Comparison of ENCODE assay signal across 1 cellular context in the genomic region with DNA sequence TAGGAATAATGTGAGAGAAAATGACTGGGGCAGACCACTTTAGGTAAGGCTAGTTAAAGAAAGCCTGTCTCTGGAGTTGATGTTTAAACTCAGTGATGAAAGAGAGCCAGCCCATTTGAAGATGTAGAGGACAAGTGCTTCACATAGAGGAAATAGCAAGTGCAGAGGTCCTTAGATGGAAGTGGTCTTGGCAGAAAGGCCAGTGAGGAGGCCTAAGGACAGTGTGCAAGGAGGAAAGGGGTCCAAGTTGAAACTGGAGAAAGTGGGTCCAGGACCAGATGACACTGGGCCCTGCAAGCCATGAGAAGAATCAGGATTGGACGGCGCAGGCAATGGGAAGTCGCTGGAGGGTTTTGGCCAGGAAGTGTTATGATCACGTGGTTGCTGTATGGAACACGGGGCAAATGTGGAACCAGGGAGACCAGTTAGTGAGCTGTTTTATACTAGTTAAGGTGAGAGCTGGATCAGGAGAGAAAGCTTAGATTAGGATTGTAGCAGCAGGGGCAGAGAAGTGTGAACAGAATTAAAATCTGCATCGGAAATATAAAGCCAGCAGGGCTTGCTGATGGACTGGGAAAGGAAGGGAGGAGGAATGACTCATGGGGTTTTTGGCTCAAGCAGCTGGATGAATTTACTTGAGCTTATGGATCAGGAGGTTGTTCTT.
TF ChIP-seq lines count a peak whose summit lies in the region.

No MANE protein-coding gene starts in this region.

TF ChIP-seq in HEK293, 187 proteins besides CTCF, POLR2A, EP300 and RAD21 (continued from another document and continues in another):
- TF ChIP-seq, protein P1, sequence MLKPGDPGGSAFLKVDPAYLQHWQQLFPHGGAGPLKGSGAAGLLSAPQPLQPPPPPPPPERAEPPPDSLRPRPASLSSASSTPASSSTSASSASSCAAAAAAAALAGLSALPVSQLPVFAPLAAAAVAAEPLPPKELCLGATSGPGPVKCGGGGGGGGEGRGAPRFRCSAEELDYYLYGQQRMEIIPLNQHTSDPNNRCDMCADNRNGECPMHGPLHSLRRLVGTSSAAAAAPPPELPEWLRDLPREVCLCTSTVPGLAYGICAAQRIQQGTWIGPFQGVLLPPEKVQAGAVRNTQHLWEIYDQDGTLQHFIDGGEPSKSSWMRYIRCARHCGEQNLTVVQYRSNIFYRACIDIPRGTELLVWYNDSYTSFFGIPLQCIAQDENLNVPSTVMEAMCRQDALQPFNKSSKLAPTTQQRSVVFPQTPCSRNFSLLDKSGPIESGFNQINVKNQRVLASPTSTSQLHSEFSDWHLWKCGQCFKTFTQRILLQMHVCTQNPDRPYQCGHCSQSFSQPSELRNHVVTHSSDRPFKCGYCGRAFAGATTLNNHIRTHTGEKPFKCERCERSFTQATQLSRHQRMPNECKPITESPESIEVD (tag by site-specific recombination; IDR thresholded peaks at IDR 0.05): no peak
- TF ChIP-seq, protein P2, sequence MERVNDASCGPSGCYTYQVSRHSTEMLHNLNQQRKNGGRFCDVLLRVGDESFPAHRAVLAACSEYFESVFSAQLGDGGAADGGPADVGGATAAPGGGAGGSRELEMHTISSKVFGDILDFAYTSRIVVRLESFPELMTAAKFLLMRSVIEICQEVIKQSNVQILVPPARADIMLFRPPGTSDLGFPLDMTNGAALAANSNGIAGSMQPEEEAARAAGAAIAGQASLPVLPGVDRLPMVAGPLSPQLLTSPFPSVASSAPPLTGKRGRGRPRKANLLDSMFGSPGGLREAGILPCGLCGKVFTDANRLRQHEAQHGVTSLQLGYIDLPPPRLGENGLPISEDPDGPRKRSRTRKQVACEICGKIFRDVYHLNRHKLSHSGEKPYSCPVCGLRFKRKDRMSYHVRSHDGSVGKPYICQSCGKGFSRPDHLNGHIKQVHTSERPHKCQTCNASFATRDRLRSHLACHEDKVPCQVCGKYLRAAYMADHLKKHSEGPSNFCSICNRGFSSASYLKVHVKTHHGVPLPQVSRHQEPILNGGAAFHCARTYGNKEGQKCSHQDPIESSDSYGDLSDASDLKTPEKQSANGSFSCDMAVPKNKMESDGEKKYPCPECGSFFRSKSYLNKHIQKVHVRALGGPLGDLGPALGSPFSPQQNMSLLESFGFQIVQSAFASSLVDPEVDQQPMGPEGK (tag by site-specific recombination; IDR thresholded peaks at IDR 0.05): 0 out of 2 replicates have a peak, but pooled peaks have one; percentile 15
- TF ChIP-seq ZNF19 (tag by site-specific recombination; IDR thresholded peaks at IDR 0.05; ENCODE audit: low read depth): no peak
- no peak for TF ChIP-seq ZNF571 (tag by site-specific recombination; IDR thresholded peaks at IDR 0.05)
- TF ChIP-seq ZNF335 (tag by site-specific recombination; conservative IDR thresholded peaks at IDR 0.05): peak; percentile 81
- no peak for TF ChIP-seq ZNF664 (tag by site-specific recombination; IDR thresholded peaks at IDR 0.05)
- TF ChIP-seq, protein P3, sequence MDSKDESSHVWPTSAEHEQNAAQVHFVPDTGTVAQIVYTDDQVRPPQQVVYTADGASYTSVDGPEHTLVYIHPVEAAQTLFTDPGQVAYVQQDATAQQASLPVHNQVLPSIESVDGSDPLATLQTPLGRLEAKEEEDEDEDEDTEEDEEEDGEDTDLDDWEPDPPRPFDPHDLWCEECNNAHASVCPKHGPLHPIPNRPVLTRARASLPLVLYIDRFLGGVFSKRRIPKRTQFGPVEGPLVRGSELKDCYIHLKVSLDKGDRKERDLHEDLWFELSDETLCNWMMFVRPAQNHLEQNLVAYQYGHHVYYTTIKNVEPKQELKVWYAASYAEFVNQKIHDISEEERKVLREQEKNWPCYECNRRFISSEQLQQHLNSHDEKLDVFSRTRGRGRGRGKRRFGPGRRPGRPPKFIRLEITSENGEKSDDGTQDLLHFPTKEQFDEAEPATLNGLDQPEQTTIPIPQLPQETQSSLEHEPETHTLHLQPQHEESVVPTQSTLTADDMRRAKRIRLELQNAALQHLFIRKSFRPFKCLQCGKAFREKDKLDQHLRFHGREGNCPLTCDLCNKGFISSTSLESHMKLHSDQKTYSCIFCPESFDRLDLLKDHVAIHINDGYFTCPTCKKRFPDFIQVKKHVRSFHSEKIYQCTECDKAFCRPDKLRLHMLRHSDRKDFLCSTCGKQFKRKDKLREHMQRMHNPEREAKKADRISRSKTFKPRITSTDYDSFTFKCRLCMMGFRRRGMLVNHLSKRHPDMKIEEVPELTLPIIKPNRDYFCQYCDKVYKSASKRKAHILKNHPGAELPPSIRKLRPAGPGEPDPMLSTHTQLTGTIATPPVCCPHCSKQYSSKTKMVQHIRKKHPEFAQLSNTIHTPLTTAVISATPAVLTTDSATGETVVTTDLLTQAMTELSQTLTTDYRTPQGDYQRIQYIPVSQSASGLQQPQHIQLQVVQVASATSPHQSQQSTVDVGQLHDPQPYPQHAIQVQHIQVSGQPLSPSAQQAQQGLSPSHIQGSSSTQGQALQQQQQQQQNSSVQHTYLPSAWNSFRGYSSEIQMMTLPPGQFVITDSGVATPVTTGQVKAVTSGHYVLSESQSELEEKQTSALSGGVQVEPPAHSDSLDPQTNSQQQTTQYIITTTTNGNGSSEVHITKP (tag by site-specific recombination; IDR thresholded peaks at IDR 0.05): peak; percentile 82
- no peak for TF ChIP-seq ZNF677 (tag by site-specific recombination; IDR thresholded peaks at IDR 0.05)
- TF ChIP-seq ZSCAN23 (tag by site-specific recombination; IDR thresholded peaks at IDR 0.05): no peak
- 0 out of 2 replicates have a peak, but pooled peaks have one; percentile 28 for TF ChIP-seq SP7 (tag by site-specific recombination; IDR thresholded peaks at IDR 0.05)
- TF ChIP-seq KLF7 (tag by site-specific recombination; IDR thresholded peaks at IDR 0.05; ENCODE audit: borderline replicate concordance): no peak
- TF ChIP-seq ZEB2 (tag by site-specific recombination; IDR thresholded peaks at IDR 0.05): peak; percentile 31; the same call in 1 of the 2 replicates
- TF ChIP-seq, protein P4, sequence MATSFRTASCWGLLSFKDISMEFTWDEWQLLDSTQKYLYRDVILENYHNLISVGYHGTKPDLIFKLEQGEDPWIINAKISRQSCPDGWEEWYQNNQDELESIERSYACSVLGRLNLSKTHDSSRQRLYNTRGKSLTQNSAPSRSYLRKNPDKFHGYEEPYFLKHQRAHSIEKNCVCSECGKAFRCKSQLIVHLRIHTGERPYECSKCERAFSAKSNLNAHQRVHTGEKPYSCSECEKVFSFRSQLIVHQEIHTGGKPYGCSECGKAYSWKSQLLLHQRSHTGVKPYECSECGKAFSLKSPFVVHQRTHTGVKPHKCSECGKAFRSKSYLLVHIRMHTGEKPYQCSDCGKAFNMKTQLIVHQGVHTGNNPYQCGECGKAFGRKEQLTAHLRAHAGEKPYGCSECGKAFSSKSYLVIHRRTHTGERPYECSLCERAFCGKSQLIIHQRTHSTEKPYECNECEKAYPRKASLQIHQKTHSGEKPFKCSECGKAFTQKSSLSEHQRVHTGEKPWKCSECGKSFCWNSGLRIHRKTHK (tag by site-specific recombination; IDR thresholded peaks at IDR 0.05): no peak
- TF ChIP-seq OSR2 (tag by site-specific recombination; IDR thresholded peaks at IDR 0.05): no peak
- no peak for TF ChIP-seq SETDB1 (IDR thresholded peaks at IDR 0.05; ENCODE audit: insufficient read length, low read length)
- TF ChIP-seq, protein P5, sequence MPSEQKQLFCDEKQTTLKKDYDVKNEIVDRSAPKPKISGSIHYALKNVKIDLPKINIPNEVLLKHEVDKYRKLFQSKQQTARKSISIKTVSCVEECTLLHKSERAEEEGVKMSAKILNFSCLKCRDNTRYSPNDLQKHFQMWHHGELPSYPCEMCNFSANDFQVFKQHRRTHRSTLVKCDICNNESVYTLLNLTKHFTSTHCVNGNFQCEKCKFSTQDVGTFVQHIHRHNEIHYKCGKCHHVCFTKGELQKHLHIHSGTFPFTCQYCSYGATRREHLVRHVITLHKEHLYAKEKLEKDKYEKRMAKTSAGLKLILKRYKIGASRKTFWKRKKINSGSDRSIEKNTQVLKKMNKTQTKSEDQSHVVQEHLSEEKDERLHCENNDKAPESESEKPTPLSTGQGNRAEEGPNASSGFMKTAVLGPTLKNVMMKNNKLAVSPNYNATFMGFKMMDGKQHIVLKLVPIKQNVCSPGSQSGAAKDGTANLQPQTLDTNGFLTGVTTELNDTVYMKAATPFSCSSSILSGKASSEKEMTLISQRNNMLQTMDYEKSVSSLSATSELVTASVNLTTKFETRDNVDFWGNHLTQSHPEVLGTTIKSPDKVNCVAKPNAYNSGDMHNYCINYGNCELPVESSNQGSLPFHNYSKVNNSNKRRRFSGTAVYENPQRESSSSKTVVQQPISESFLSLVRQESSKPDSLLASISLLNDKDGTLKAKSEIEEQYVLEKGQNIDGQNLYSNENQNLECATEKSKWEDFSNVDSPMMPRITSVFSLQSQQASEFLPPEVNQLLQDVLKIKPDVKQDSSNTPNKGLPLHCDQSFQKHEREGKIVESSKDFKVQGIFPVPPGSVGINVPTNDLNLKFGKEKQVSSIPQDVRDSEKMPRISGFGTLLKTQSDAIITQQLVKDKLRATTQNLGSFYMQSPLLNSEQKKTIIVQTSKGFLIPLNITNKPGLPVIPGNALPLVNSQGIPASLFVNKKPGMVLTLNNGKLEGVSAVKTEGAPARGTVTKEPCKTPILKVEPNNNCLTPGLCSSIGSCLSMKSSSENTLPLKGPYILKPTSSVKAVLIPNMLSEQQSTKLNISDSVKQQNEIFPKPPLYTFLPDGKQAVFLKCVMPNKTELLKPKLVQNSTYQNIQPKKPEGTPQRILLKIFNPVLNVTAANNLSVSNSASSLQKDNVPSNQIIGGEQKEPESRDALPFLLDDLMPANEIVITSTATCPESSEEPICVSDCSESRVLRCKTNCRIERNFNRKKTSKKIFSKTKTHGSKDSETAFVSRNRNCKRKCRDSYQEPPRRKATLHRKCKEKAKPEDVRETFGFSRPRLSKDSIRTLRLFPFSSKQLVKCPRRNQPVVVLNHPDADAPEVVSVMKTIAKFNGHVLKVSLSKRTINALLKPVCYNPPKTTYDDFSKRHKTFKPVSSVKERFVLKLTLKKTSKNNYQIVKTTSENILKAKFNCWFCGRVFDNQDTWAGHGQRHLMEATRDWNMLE (tag by site-specific recombination; conservative IDR thresholded peaks at IDR 0.05; ENCODE audit: low read depth): peak; percentile 71
- no peak for TF ChIP-seq ZNF266 (tag by site-specific recombination; IDR thresholded peaks at IDR 0.05; ENCODE audit: low read depth)
- no peak for TF ChIP-seq ZNF610 (tag by site-specific recombination; IDR thresholded peaks at IDR 0.05; ENCODE audit: borderline replicate concordance)
- no peak for TF ChIP-seq ZNF184 (tag by site-specific recombination; IDR thresholded peaks at IDR 0.05)
- TF ChIP-seq ZNF24 (tag by site-specific recombination; IDR thresholded peaks at IDR 0.05): peak; percentile 22; the same call in 1 of the 2 replicates
- no peak for TF ChIP-seq ZNF202 (tag by site-specific recombination; IDR thresholded peaks at IDR 0.05; ENCODE audit: borderline replicate concordance)
- TF ChIP-seq ZNF274 (IDR thresholded peaks at IDR 0.05; ENCODE audit: low read length): no peak
- no peak for TF ChIP-seq ZNF274 (tag by site-specific recombination; IDR thresholded peaks at IDR 0.05; ENCODE audit: borderline replicate concordance)
- TF ChIP-seq ZNF121 (tag by site-specific recombination; IDR thresholded peaks at IDR 0.05): no peak
- TF ChIP-seq SP2 (tag by site-specific recombination; IDR thresholded peaks at IDR 0.05): peak; percentile 26; the same call in 1 of the 2 replicates
- TF ChIP-seq KLF10 (tag by site-specific recombination; IDR thresholded peaks at IDR 0.05): no peak
- TF ChIP-seq ZNF555 (tag by site-specific recombination; conservative IDR thresholded peaks at IDR 0.05): no peak
- TF ChIP-seq GLIS2 (tag by site-specific recombination; IDR thresholded peaks at IDR 0.05): no peak
- TF ChIP-seq, protein P6, sequence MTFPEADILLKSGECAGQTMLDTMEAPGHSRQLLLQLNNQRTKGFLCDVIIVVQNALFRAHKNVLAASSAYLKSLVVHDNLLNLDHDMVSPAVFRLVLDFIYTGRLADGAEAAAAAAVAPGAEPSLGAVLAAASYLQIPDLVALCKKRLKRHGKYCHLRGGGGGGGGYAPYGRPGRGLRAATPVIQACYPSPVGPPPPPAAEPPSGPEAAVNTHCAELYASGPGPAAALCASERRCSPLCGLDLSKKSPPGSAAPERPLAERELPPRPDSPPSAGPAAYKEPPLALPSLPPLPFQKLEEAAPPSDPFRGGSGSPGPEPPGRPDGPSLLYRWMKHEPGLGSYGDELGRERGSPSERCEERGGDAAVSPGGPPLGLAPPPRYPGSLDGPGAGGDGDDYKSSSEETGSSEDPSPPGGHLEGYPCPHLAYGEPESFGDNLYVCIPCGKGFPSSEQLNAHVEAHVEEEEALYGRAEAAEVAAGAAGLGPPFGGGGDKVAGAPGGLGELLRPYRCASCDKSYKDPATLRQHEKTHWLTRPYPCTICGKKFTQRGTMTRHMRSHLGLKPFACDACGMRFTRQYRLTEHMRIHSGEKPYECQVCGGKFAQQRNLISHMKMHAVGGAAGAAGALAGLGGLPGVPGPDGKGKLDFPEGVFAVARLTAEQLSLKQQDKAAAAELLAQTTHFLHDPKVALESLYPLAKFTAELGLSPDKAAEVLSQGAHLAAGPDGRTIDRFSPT (tag by site-specific recombination; IDR thresholded peaks at IDR 0.05): no peak
- TF ChIP-seq, protein P7, sequence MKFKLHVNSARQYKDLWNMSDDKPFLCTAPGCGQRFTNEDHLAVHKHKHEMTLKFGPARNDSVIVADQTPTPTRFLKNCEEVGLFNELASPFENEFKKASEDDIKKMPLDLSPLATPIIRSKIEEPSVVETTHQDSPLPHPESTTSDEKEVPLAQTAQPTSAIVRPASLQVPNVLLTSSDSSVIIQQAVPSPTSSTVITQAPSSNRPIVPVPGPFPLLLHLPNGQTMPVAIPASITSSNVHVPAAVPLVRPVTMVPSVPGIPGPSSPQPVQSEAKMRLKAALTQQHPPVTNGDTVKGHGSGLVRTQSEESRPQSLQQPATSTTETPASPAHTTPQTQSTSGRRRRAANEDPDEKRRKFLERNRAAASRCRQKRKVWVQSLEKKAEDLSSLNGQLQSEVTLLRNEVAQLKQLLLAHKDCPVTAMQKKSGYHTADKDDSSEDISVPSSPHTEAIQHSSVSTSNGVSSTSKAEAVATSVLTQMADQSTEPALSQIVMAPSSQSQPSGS (tag by site-specific recombination; IDR thresholded peaks at IDR 0.05; ENCODE audit: low read depth): no peak
- no peak for TF ChIP-seq ZNF16 (tag by site-specific recombination; IDR thresholded peaks at IDR 0.05; ENCODE audit: low read depth)
- no peak for TF ChIP-seq BCL11B (tag by site-specific recombination; IDR thresholded peaks at IDR 0.05; ENCODE audit: low read depth)
- TF ChIP-seq ZNF561 (tag by site-specific recombination; IDR thresholded peaks at IDR 0.05; ENCODE audit: borderline replicate concordance): no peak
- no peak for TF ChIP-seq ZNF626 (tag by site-specific recombination; IDR thresholded peaks at IDR 0.05)
- TF ChIP-seq ZNF423 (tag by site-specific recombination; IDR thresholded peaks at IDR 0.05): no peak
- no peak for TF ChIP-seq ZNF175 (tag by site-specific recombination; IDR thresholded peaks at IDR 0.05)
- no peak for TF ChIP-seq KLF1 (tag by site-specific recombination; IDR thresholded peaks at IDR 0.05)
- no peak for TF ChIP-seq GLI4 (tag by site-specific recombination; IDR thresholded peaks at IDR 0.05)
- no peak for TF ChIP-seq ZNF473 (tag by site-specific recombination; IDR thresholded peaks at IDR 0.05)
- TF ChIP-seq, protein P8, sequence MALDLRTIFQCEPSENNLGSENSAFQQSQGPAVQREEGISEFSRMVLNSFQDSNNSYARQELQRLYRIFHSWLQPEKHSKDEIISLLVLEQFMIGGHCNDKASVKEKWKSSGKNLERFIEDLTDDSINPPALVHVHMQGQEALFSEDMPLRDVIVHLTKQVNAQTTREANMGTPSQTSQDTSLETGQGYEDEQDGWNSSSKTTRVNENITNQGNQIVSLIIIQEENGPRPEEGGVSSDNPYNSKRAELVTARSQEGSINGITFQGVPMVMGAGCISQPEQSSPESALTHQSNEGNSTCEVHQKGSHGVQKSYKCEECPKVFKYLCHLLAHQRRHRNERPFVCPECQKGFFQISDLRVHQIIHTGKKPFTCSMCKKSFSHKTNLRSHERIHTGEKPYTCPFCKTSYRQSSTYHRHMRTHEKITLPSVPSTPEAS (tag by site-specific recombination; IDR thresholded peaks at IDR 0.05): no peak
